8 cellular contexts compared by ENCODE assay signal in the genomic region with DNA sequence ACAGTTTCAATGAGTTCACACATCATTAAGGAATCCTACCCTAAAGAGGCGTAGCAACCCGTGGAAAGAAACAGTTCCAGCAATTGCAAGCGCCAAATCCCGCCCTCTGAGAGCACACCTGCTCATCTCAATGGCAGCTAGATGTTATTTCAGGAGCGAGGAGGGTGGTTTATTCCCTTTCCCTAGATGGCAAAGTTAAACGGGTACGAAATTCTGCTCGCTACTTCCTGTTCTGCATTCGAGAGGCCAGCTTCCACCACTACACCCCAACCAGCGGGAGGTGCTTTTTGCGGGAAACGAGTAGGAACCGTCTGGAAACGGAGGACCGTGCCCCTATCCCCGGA.
DNase-seq lines count a peak whose midpoint lies in the region; ATAC-seq and TF ChIP-seq lines count a peak whose summit lies in the region.

No MANE protein-coding gene starts in this region.

- no peaks in the 10 kb centered on the region for H3K9me3 ChIP-seq in iPS DF 6.9 (ENCODE audit: control insufficient read depth, insufficient read depth, low read length)

- no peak for DNase-seq in AG04449 (ENCODE audit: low read depth, low spot score)
- DNase-seq in GM12864 (ENCODE audit: low read depth) = no peak
- DNase-seq in NCI-H748 (lab: John Stamatoyannopoulos, UW; ENCODE audit: unreplicated experiment) = peak; percentile 70
- peak; percentile 50 for DNase-seq in amniotic epithelial cell (ENCODE audit: low read depth)
- no peak for DNase-seq in iPS DF 6.9 (ENCODE audit: low read depth, low spot score)
- no peak for DNase-seq in activated effector memory CD4-positive, alpha-beta T cell treated with Interleukin-2 at 50 U/mL for 16 hours

- no peaks in the 10 kb centered on the region for H3K4me1 ChIP-seq in iPS DF 6.9 (ENCODE audit: control insufficient read depth, insufficient read depth, low read length)

- ATAC-seq in HG03175 (IDR thresholded peaks at IDR 0.05; ENCODE audit: unreplicated experiment) = peak; percentile 18

- H3K27ac ChIP-seq in iPS DF 6.9 (ENCODE audit: low read length) (no peak overlapping the region), skin epidermis (peak overlapping the region; percentile 77 to 99 (median 95))

- POLR2A ChIA-PET in AG04449 (lab: Yijun Ruan, JAX) = interaction anchor here (1.5 kb wide), 1 partner anchor 33 kb away, joined by 4 read pairs; a partner anchor contains a TSS

- WGBS in iPS DF 6.9 (ENCODE audit: insufficient coverage, insufficient read length) = no CpG with 5 or more reads among the region's 16 CpGs

- no peak for TF ChIP-seq CTCF in AG04449 (IDR thresholded peaks at IDR 0.05; ENCODE audit: insufficient read depth, low read length, missing control alignments)
- TF ChIP-seq CTCF in GM12864 (IDR thresholded peaks at IDR 0.05; ENCODE audit: low read depth, low read length, missing control alignments) = no peak

- no peaks in the 10 kb centered on the region for H3K36me3 ChIP-seq in iPS DF 6.9 (ENCODE audit: control insufficient read depth, insufficient read depth, low read length)

- peak overlapping the region; percentile 96 for H3K4me3 ChIP-seq in AG04449 (ENCODE audit: low read depth, low read length)
- peak overlapping the region; percentile 67 for H3K4me3 ChIP-seq in GM12864 (ENCODE audit: low read depth, low read length)
- H3K4me3 ChIP-seq in iPS DF 6.9 (ENCODE audit: low read length) = peak overlapping the region; percentile 77
- H3K4me3 ChIP-seq in skin epidermis = peak overlapping the region; percentile 62 to 99 (median 97)

- no peaks in the 10 kb centered on the region; the same call in 1 of the 2 replicates for H3K27me3 ChIP-seq in iPS DF 6.9 (ENCODE audit: control insufficient read depth, insufficient read depth, low read length)

- CTCF ChIA-PET in AG04449 (lab: Yijun Ruan, JAX) = interaction anchor here (0.6 to 26.6 kb wide), 5 partner anchors 9 to 100 kb away, joined by 3 to 671 read pairs (median 4); a partner anchor contains a TSS

Comparison
In these comparisons a context has a peak if more than half of its experiments do, and no peak if none do; other contexts are left out.
1. DNase-seq: peak in NCI-H748 (single experiment) and amniotic epithelial cell (single experiment); none in AG04449 (single experiment), GM12864 (single experiment), iPS DF 6.9 (single experiment) and activated effector memory CD4-positive, alpha-beta T cell treated with Interleukin-2 at 50 U/mL for 16 hours (single experiment).
2. Peak in every context shown above with its lines, with median percentiles within 50 percentile points of each other: H3K4me3 ChIP-seq.